16 cellular contexts compared by ENCODE assay signal in the genomic region with DNA sequence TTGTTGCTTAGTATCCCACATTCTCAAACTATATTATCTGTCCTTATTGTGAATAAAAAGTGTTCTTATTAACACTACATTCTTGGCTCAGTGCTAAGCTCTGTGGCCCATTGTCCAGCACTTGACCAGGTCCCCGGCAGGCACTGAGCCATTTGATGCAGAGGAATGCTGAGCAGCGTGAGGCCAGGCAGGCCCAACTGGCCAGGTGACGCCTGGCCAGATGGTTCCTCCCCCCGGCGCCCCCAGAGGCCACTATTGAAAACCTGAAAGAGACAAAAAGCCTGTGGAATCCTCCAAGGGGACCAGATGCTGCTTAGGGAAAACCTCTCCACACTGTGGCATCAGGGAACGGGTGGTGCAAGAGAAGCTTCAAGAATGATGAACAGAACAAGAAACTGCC.
DNase-seq lines count a peak whose midpoint lies in the region; TF ChIP-seq lines count a peak whose summit lies in the region.
"Had no signal": no experiment of that assay in that cellular context is flagged by ENCODE, and none has a peak within 500 bp of the region (broad histone marks: within the 10 kb centered on the region; RNA-seq: fewer than 3 reads in every experiment).

No MANE protein-coding gene starts in this region.

- no peak overlapping the region for H3K4me3 Mint-ChIP-seq in nephron
- H3K4me3 Mint-ChIP-seq: stimulated activated effector memory CD8-positive, alpha-beta T cell treated with anti-CD3 and anti-CD28 coated beads, Interleukin-12 subunit alpha, Interleukin-12 subunit beta, amount 100 ng/mL, for 72 hours had no signal

- DNase-seq in ELF-1 (ENCODE audit: low read depth, low spot score): peak; percentile 87
- peak; percentile 29 for DNase-seq in HuH-7 (ENCODE audit: low spot score)
- DNase-seq in brain microvascular endothelial cell: no peak
- no peak for DNase-seq in spleen
- no peak for DNase-seq in putamen (ENCODE audit: low spot score)
- DNase-seq in LoVo (ENCODE audit: low spot score): no peak
- no peak for DNase-seq in NCI-H2081 (lab: John Stamatoyannopoulos, UW)
- DNase-seq: activated CD4-positive, CD25-positive, alpha-beta regulatory T cell treated with anti-CD3 and anti-CD28 coated beads, Interleukin-2, amount 50 U/mL, for 72 hours; activated T-cell treated with anti-CD3 and anti-CD28 coated beads, Interleukin-2, amount 50 U/mL, for 1 hour; adrenal gland; effector CD8-positive, alpha-beta T cell; lower lobe of right lung; NCI-H1048 had no signal

- H3K4me1 ChIP-seq in spleen: peaks cover 0 to 18% (median 4%) of the 10 kb centered on the region in 6 donors

- intact Hi-C loops in spleen (cut with DNase I; ENCODE audit: low total_unique reads): loop anchor here (10.0 kb wide), 2 partner anchors 273 to 597 kb away; a partner anchor contains a TSS

- WGBS in spleen, 5 donors: 79 to 91% (median 84%) methylated on average over 4 to 6 of the region's 6 CpGs

- no peaks in the 10 kb centered on the region for H3K27me3 ChIP-seq in brain microvascular endothelial cell (replicated peaks)
- no peaks in the 10 kb centered on the region for H3K27me3 ChIP-seq in spleen (replicated peaks in 1 of 7)
- H3K27me3 ChIP-seq: adrenal gland, BLaER1 had no signal

- H3K9me3 ChIP-seq in spleen: no peaks in the 10 kb centered on the region
- H3K9me3 ChIP-seq: adrenal gland, BLaER1, lower lobe of right lung had no signal

- H3K9me3 Mint-ChIP-seq in nephron: no peaks in the 10 kb centered on the region

- no peak overlapping the region for H3K4me3 ChIP-seq in brain microvascular endothelial cell (ENCODE audit: low read depth, low read length)
- no peak overlapping the region for H3K4me3 ChIP-seq in spleen
- H3K4me3 ChIP-seq: adrenal gland, BLaER1, lower lobe of right lung had no signal

- in situ Hi-C loops in brain microvascular endothelial cell (cut with HindIII; ENCODE audit: low pct_ligation_motif_present, low sequenced_read_pairs): no loop called here

- TF ChIP-seq POLR2A in spleen (IDR thresholded peaks at IDR 0.05): no peak

- peak overlapping the region; percentile 36 to 81 (median 80) for H3K27ac Mint-ChIP-seq in nephron
- H3K27ac Mint-ChIP-seq: stimulated activated effector memory CD8-positive, alpha-beta T cell treated with anti-CD3 and anti-CD28 coated beads, Interleukin-12 subunit alpha, Interleukin-12 subunit beta, amount 100 ng/mL, for 72 hours had no signal

- H3K36me3 ChIP-seq in brain microvascular endothelial cell (replicated peaks): no peaks in the 10 kb centered on the region
- H3K36me3 ChIP-seq in spleen: no peaks in the 10 kb centered on the region
- H3K36me3 ChIP-seq: adrenal gland, BLaER1, lower lobe of right lung had no signal

- H3K27ac ChIP-seq in brain microvascular endothelial cell: no peak overlapping the region
- no peak overlapping the region for H3K27ac ChIP-seq in spleen
- H3K27ac ChIP-seq: adrenal gland, BLaER1, lower lobe of right lung had no signal

- peaks cover 66% of the 10 kb centered on the region for H3K4me1 Mint-ChIP-seq in nephron
- H3K4me1 Mint-ChIP-seq: stimulated activated effector memory CD8-positive, alpha-beta T cell treated with anti-CD3 and anti-CD28 coated beads, Interleukin-12 subunit alpha, Interleukin-12 subunit beta, amount 100 ng/mL, for 72 hours had no signal

- TF ChIP-seq CTCF in brain microvascular endothelial cell (IDR thresholded peaks at IDR 0.05; ENCODE audit: low read depth, low read length, missing control alignments): peak; percentile 32
- TF ChIP-seq CTCF in nephron (IDR thresholded peaks at IDR 0.05; ENCODE audit: unreplicated experiment in 3 of 3): no peak
- TF ChIP-seq CTCF in spleen (IDR thresholded peaks at IDR 0.05 in 8 of 11, conservative IDR thresholded peaks at IDR 0.05 in 3 of 11): no peak

- H3K36me3 Mint-ChIP-seq in nephron (ENCODE audit: low read depth): no peaks in the 10 kb centered on the region
- H3K36me3 Mint-ChIP-seq: stimulated activated effector memory CD8-positive, alpha-beta T cell treated with anti-CD3 and anti-CD28 coated beads, Interleukin-12 subunit alpha, Interleukin-12 subunit beta, amount 100 ng/mL, for 72 hours had no signal

- peaks cover 4% of the 10 kb centered on the region for H3K27me3 Mint-ChIP-seq in nephron (ENCODE audit: low read depth)

Comparison
In these comparisons a context has a peak if more than half of its experiments do, and no peak if none do; other contexts are left out.
1. DNase-seq: peak in ELF-1 (single experiment) and HuH-7 (single experiment); none in brain microvascular endothelial cell (single experiment), spleen (single experiment), putamen (single experiment), LoVo (single experiment) and NCI-H2081 (0 of 2).